34 cellular contexts compared by ENCODE assay signal in genomic region chr9:136202449-136203405, GRCh38. TPM values are rescaled to one million over a fixed set of nuclear protein-coding genes. Genes with fewer than 3 reads are reported as not detected.
DNase-seq lines count a peak whose midpoint lies in the region; ATAC-seq, FAIRE-seq and TF ChIP-seq lines count a peak whose summit lies in the region.
"Had no signal": no experiment of that assay in that cellular context is flagged by ENCODE, and none has a peak within 500 bp of the region (broad histone marks: within the 10 kb centered on the region; RNA-seq: fewer than 3 reads in every experiment).

No MANE protein-coding gene starts in this region.

- H3K27me3 ChIP-seq in SK-N-SH (ENCODE audit: insufficient read depth) (peaks cover 57% of the 10 kb centered on the region), NT2/D1 (ENCODE audit: insufficient read depth, insufficient read length) (peaks cover 80% of the 10 kb centered on the region)
- H3K27me3 ChIP-seq in CD4-positive, alpha-beta T cell (ENCODE audit: control insufficient read depth, insufficient read depth, low read length), result peaks cover 53% of the 10 kb centered on the region

- H3K9me2 ChIP-seq in SK-N-SH, result no peaks in the 10 kb centered on the region

- no peak overlapping the region for H3K27ac Mint-ChIP-seq in CD4-positive, alpha-beta T cell
- H3K27ac Mint-ChIP-seq: activated CD4-positive, alpha-beta T cell treated with anti-CD3 and anti-CD28 coated beads for 36 hours; activated CD8-positive, alpha-beta T cell treated with anti-CD3 and anti-CD28 coated beads, Interleukin-2, amount 10 ng/mL, durations not matched to agents 7 days and 5 days; activated T-helper 17 cell treated with anti-CD3 and anti-CD28 coated beads, Interleukin-2, amount 50 U/mL, for 72 hours; brain; dendritic cell treated with granulocyte-macrophage colony-stimulating factor and Interleukin-4, amounts not matched to agents 40 ng/mL and 50 ng/mL, for 4 days; natural killer cell had no signal

- TF ChIP-seq EP300 in SK-N-SH (IDR thresholded peaks at IDR 0.05; ENCODE audit: borderline replicate concordance in 1 of 2, low read depth in 1 of 2, low read length in 1 of 2), result no peak

- H3K4me1 Mint-ChIP-seq in CD4-positive, alpha-beta T cell (ENCODE audit: low read depth), result no peaks in the 10 kb centered on the region
- H3K4me1 Mint-ChIP-seq: activated CD4-positive, alpha-beta T cell treated with anti-CD3 and anti-CD28 coated beads for 36 hours; activated naive CD4-positive, alpha-beta T cell treated with anti-CD3 and anti-CD28 coated beads, Interleukin-2, amount 50 U/mL, for 24 hours had no signal

- intact Hi-C loops in CD4-positive, alpha-beta T cell (cut with DNase I, micrococcal nuclease), result no loop called here

- H4K20me1 ChIP-seq in SK-N-SH (ENCODE audit: insufficient read depth), result peaks cover 43% of the 10 kb centered on the region

- peaks cover 36% of the 10 kb centered on the region for H3K27me3 Mint-ChIP-seq in CD4-positive, alpha-beta T cell

- no peaks in the 10 kb centered on the region for H3F3A ChIP-seq in SK-N-SH (replicated peaks; ENCODE audit: insufficient read depth)

- no peak overlapping the region for H3K4me3 Mint-ChIP-seq in CD4-positive, alpha-beta T cell
- H3K4me3 Mint-ChIP-seq: activated CD4-positive, alpha-beta T cell treated with anti-CD3 and anti-CD28 coated beads for 36 hours; activated CD8-positive, alpha-beta T cell treated with anti-CD3 and anti-CD28 coated beads, Interleukin-2, amount 10 ng/mL, durations not matched to agents 7 days and 5 days; activated naive CD4-positive, alpha-beta T cell treated with anti-CD3 and anti-CD28 coated beads, Interleukin-2, amount 50 U/mL, for 24 hours; activated T-helper 17 cell treated with anti-CD3 and anti-CD28 coated beads, Interleukin-2, amount 50 U/mL, for 72 hours; brain; CD4-positive, alpha-beta memory T cell; dendritic cell treated with granulocyte-macrophage colony-stimulating factor and Interleukin-4, amounts not matched to agents 40 ng/mL and 50 ng/mL, for 4 days; natural killer cell had no signal

- H3K4me2 ChIP-seq in SK-N-SH, result no peak overlapping the region
- H3K4me2 ChIP-seq: smooth muscle cell had no signal

- H3K9ac ChIP-seq in SK-N-SH, result no peak overlapping the region
- H3K9ac ChIP-seq in NT2/D1 (ENCODE audit: insufficient read length, low read depth), result no peak overlapping the region

- no peaks in the 10 kb centered on the region for H3K79me2 ChIP-seq in SK-N-SH (ENCODE audit: insufficient read depth)

- CTCF ChIA-PET in SK-N-SH (lab: Yijun Ruan, JAX), result interaction anchor here (1.1 to 2.3 kb wide), 12 partner anchors 10 to 81 kb away, joined by 3 to 10 read pairs (median 4); no protein-coding TSS in a partner anchor
- CTCF ChIA-PET in CD4-positive, alpha-beta T cell (lab: Charles Lee), result no interaction called here

- no peak for TF ChIP-seq CTCF in SK-N-SH (IDR thresholded peaks at IDR 0.05)
- TF ChIP-seq CTCF in CD4-positive, alpha-beta T cell (IDR thresholded peaks at IDR 0.05), result no peak

- DNase-seq in SK-N-SH, result peak; percentile 74
- no peak for DNase-seq in NT2/D1 (ENCODE audit: low read depth, low spot score)
- DNase-seq in CD4-positive, alpha-beta T cell, result no peak
- DNase-seq in urothelium cell line (ENCODE audit: low spot score), result no peak
- DNase-seq in effector CD4-positive, alpha-beta T cell, result no peak
- no peak for DNase-seq in activated CD8-positive, alpha-beta memory T cell treated with anti-CD3 and anti-CD28 coated beads for 24 hours
- DNase-seq: activated CD8-positive, alpha-beta T cell treated with anti-CD3 and anti-CD28 coated beads, Interleukin-2, amount 10 ng/mL, durations not matched to agents 7 days and 5 days; AML-193; amniotic stem cell; CD4-positive, alpha-beta memory T cell; HCEC 1CT; kidney glomerular epithelial cell; lower lobe of right lung; natural killer cell; NCI-H2171 treated with DMSO at 0.1 percent for 48 hours; NCI-H524 treated with DMSO at 0.1 percent for 48 hours; NK-92 treated with Interleukin-12 subunit alpha and Interleukin-12 subunit beta, amount 100 ng/mL, for 24 hours; PC-3; right cardiac atrium; stimulated activated naive CD8-positive, alpha-beta T cell treated with anti-CD3 and anti-CD28 coated beads, Interleukin-15, Interleukin-2, amounts not matched to agents 100 U/mL and 50 U/mL, for 24 hours; upper lobe of right lung had no signal

- no peak for TF ChIP-seq RAD21 in SK-N-SH (IDR thresholded peaks at IDR 0.05; ENCODE audit: low read length)

- H3K27ac ChIP-seq in SK-N-SH (ENCODE audit: low read depth in 2 of 2, low read length in 1 of 2), result no peak overlapping the region
- H3K27ac ChIP-seq in CD4-positive, alpha-beta T cell (ENCODE audit: low read depth, low read length), result no peak overlapping the region
- H3K27ac ChIP-seq: esophagus muscularis mucosa, lower lobe of right lung, pancreas, upper lobe of right lung had no signal

- POLR2A ChIA-PET in SK-N-SH (lab: Yijun Ruan, JAX), result no interaction called here
- POLR2A ChIA-PET in CD4-positive, alpha-beta T cell (lab: Charles Lee), result no interaction called here

- H3K4me1 ChIP-seq in SK-N-SH (ENCODE audit: control insufficient read depth in 1 of 2, insufficient read depth in 2 of 2, low read depth in 1 of 2, low read length in 1 of 2) (peaks cover 0 to 9% of the 10 kb centered on the region in 2 experiments; a peak in 1 of 4 replicates), NT2/D1 (ENCODE audit: insufficient read depth, insufficient read length) (peaks cover 17% of the 10 kb centered on the region)
- H3K4me1 ChIP-seq: lower lobe of right lung, pancreas, upper lobe of right lung had no signal

- no peak for FAIRE-seq in urothelium cell line (lab: Jason Lieb, UNC)
- FAIRE-seq: GM12891, pancreas had no signal

- no peaks in the 10 kb centered on the region for H3K9me3 ChIP-seq in SK-N-SH
- no peaks in the 10 kb centered on the region for H3K9me3 ChIP-seq in NT2/D1 (ENCODE audit: insufficient read depth, low read length)
- no peaks in the 10 kb centered on the region for H3K9me3 ChIP-seq in iPS-18c (ENCODE audit: control insufficient read depth, insufficient read depth, low read length)
- H3K9me3 ChIP-seq in CD4-positive, alpha-beta T cell (ENCODE audit: control insufficient read depth, low read length), result no peaks in the 10 kb centered on the region
- H3K9me3 ChIP-seq: esophagus muscularis mucosa, lower lobe of right lung, mucosa of descending colon, pancreas, upper lobe of right lung had no signal

- ATAC-seq in SK-N-SH treated with all-trans-retinoic acid at 6 μM for 48 hours, result no peak
- no peak for ATAC-seq in CD4-positive, alpha-beta T cell (ENCODE audit: poor library complexity)
- ATAC-seq: activated CD4-positive, alpha-beta T cell treated with anti-CD3 and anti-CD28 coated beads for 36 hours; activated CD8-positive, alpha-beta T cell treated with anti-CD3 and anti-CD28 coated beads, Interleukin-2, amount 10 ng/mL, durations not matched to agents 7 days and 5 days; mucosa of descending colon; PC-3; right cardiac atrium; stimulated activated naive CD8-positive, alpha-beta T cell treated with anti-CD3 and anti-CD28 coated beads, Interleukin-15, Interleukin-2, amounts not matched to agents 100 U/mL and 50 U/mL, for 24 hours; upper lobe of right lung had no signal

- no peak overlapping the region for H2AFZ ChIP-seq in SK-N-SH (ENCODE audit: low read depth)

- no peaks in the 10 kb centered on the region for H3K9me3 Mint-ChIP-seq in CD4-positive, alpha-beta T cell
- H3K9me3 Mint-ChIP-seq: activated naive CD4-positive, alpha-beta T cell treated with anti-CD3 and anti-CD28 coated beads, Interleukin-2, amount 50 U/mL, for 24 hours; activated T-helper 17 cell treated with anti-CD3 and anti-CD28 coated beads, Interleukin-2, amount 50 U/mL, for 72 hours; CD4-positive, alpha-beta memory T cell; dendritic cell treated with granulocyte-macrophage colony-stimulating factor and Interleukin-4, amounts not matched to agents 40 ng/mL and 50 ng/mL, for 4 days; natural killer cell had no signal

- H3K36me3 ChIP-seq in SK-N-SH (replicated peaks in 1 of 2; ENCODE audit: control insufficient read depth in 1 of 2, insufficient read depth in 2 of 2, low read length in 1 of 2), result no peaks in the 10 kb centered on the region
- H3K36me3 ChIP-seq in NT2/D1 (ENCODE audit: insufficient read depth, insufficient read length, low read length), result peaks cover 14% of the 10 kb centered on the region
- H3K36me3 ChIP-seq: lower lobe of right lung, pancreas, upper lobe of right lung had no signal

- peaks cover 13% of the 10 kb centered on the region for H3K36me3 Mint-ChIP-seq in CD4-positive, alpha-beta T cell (ENCODE audit: low read depth)
- H3K36me3 Mint-ChIP-seq: natural killer cell had no signal

- 26% methylated on average over 26 of the region's 100 CpGs for WGBS in SK-N-SH (ENCODE audit: low lambda C conversion rate)

- H3K4me3 ChIP-seq in SK-N-SH (ENCODE audit: low read depth in 2 of 2, low read length in 1 of 2) (no peak overlapping the region), NT2/D1 (ENCODE audit: insufficient read length, low read depth) (peak overlapping the region; percentile 15), iPS-18c (ENCODE audit: insufficient read depth, low read depth, low read length) (peak overlapping the region; percentile 20; the same call in 1 of the 2 replicates)
- H3K4me3 ChIP-seq: esophagus muscularis mucosa, lower lobe of right lung, mucosa of descending colon, pancreas, smooth muscle cell, upper lobe of right lung had no signal

TF ChIP-seq in SK-N-SH, 30 proteins besides CTCF, POLR2A, EP300 and RAD21:
- TF ChIP-seq EZH2phosphoT487 (IDR thresholded peaks at IDR 0.05; ENCODE audit: borderline replicate concordance, low read depth) (peak; percentile 31; the same call in 1 of the 2 replicates), SIN3A (IDR thresholded peaks at IDR 0.05; ENCODE audit: borderline replicate concordance, low read depth, low read length) (no peak)

TF ChIP-seq in SK-N-SH treated with all-trans-retinoic acid at 6 μM for 48 hours, 23 proteins besides CTCF, POLR2A, EP300 and RAD21 (continues in another document):
- TF ChIP-seq ZNF70 (CRISPR knock-in tag; IDR thresholded peaks at IDR 0.05), result no peak
- no peak for TF ChIP-seq CSDC2 (CRISPR knock-in tag; IDR thresholded peaks at IDR 0.05)

RNA-seq across cellular contexts. Expression of gene LHX3, which starts 2.2 kb away (rescaled TPM):
- not detected in 2 replicates for polyA plus RNA-seq in SK-N-SH (2012; rRNA removed)
- polyA plus RNA-seq in SK-N-SH (2012; cell fraction: cytosol; rRNA removed), result not detected in 2 replicates
- 0.02 and 0.04 TPM in 2 replicates for polyA plus RNA-seq in SK-N-SH (2012; cell fraction: nucleus; rRNA removed)
- total RNA-seq in CD4-positive, alpha-beta T cell, result under 1 TPM; 0.11 to 0.16 TPM
- total RNA-seq: activated CD4-positive, alpha-beta T cell treated with anti-CD3 and anti-CD28 coated beads for 36 hours; CD4-positive, alpha-beta memory T cell; esophagus muscularis mucosa; lower lobe of right lung; mucosa of descending colon; pancreas; PC-3; right cardiac atrium; smooth muscle cell; T-helper 2 cell treated with Interferon-gamma antibody and Interleukin-4, amounts not matched to agents 100 ng/mL and 5 ng/mL, for 36 hours; upper lobe of right lung had no signal
- polyA plus RNA-seq: CD4-positive, alpha-beta memory T cell; pancreas; right cardiac atrium; smooth muscle cell had no signal

RNA-seq across cellular contexts. Expression of gene QSOX2, which starts 42.9 kb away (rescaled TPM):
- 25.5 and 26.6 TPM in 2 replicates for polyA plus RNA-seq in SK-N-SH (2012; rRNA removed)
- polyA plus RNA-seq in SK-N-SH (2012; cell fraction: cytosol; rRNA removed), result 20.2 and 23.7 TPM in 2 replicates
- polyA plus RNA-seq in SK-N-SH (2012; cell fraction: nucleus; rRNA removed), result 31.2 and 37.5 TPM in 2 replicates
- 10 to 100 TPM; 14.4 TPM for total RNA-seq in CD4-positive, alpha-beta T cell

Comparison
In these comparisons a context has a peak if more than half of its experiments do, and no peak if none do; other contexts are left out.
1. H3K4me3 ChIP-seq: peak in NT2/D1 (single experiment) and iPS-18c (single experiment); none in SK-N-SH (0 of 2).